8 cellular contexts compared by ENCODE assay signal in the genomic region with DNA sequence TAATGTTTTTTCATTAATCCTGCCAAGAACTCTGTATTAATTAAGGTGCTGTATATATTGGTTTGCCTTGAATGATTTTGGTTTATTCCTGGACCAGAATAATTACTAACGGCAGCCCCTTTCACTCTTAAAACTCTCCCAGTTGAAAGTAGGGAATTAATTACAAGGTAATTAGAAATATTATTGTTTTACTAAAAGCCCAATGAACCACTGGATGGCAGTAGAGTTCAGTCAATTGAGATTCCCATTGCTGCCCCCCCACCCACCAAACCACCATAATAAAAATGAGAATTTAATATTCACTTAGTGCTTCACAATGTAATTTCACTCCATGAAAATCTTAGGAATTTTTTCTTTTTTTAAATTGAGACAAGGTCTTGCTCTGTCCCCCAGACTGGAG. TPM values are rescaled to one million over a fixed set of nuclear protein-coding genes. Genes with fewer than 3 reads are reported as not detected.
A peak's percentile ranks its signal among the peaks of the same experiment; 100 is the strongest.
DNase-seq lines count a peak whose midpoint lies in the region; ATAC-seq and TF ChIP-seq lines count a peak whose summit lies in the region.

No MANE protein-coding gene starts in this region.

- TF ChIP-seq POLR2A in spleen (IDR thresholded peaks at IDR 0.05) = no peak

- no peaks in the 10 kb centered on the region for H3K4me1 Mint-ChIP-seq in CD4-positive, alpha-beta T cell (ENCODE audit: low read depth)

- no peaks in the 10 kb centered on the region for H3K9me3 Mint-ChIP-seq in CD4-positive, alpha-beta T cell

- POLR2A ChIA-PET in CD4-positive, alpha-beta T cell (lab: Charles Lee) = interaction anchor here (0.9 kb wide), 1 partner anchor 154 kb away, joined by 3 read pairs; no protein-coding TSS in a partner anchor
- POLR2A ChIA-PET in HEK293T (lab: Yijun Ruan, JAX) = no interaction called here

- peaks cover 0 to 7% (median 0%) of the 10 kb centered on the region in 6 donors for H3K4me1 ChIP-seq in spleen

- CTCF ChIA-PET in CD4-positive, alpha-beta T cell (lab: Charles Lee) = interaction anchor here (0.7 to 1.7 kb wide), 2 partner anchors 9 to 147 kb away, joined by 4 to 5 read pairs; no protein-coding TSS in a partner anchor
- CTCF ChIA-PET in HEK293T (lab: Yijun Ruan, JAX) = interaction anchor here (1.3 kb wide), 1 partner anchor 12 kb away, joined by 4 read pairs; no protein-coding TSS in a partner anchor

- H3K9me3 ChIP-seq in CD4-positive, alpha-beta T cell (ENCODE audit: control insufficient read depth, low read length) = no peaks in the 10 kb centered on the region
- no peaks in the 10 kb centered on the region for H3K9me3 ChIP-seq in spleen

- H3K27ac ChIP-seq in CD4-positive, alpha-beta T cell (ENCODE audit: low read depth, low read length) = no peak overlapping the region
- H3K27ac ChIP-seq in spleen = no peak overlapping the region

- intact Hi-C loops in CD4-positive, alpha-beta T cell (cut with DNase I, micrococcal nuclease) = loop anchor here (1.0 to 10.0 kb wide), 8 partner anchors 52 to 1036 kb away; partner anchors contain the start of genes KBTBD6 (in 1 of the 2) and KBTBD7 (in 1 of the 2)
- intact Hi-C loops in spleen (cut with DNase I; ENCODE audit: low total_unique reads) = loop anchor here (5.0 to 10.0 kb wide), 2 partner anchors 50 to 147 kb away; no protein-coding TSS in a partner anchor

- H3K36me3 Mint-ChIP-seq in CD4-positive, alpha-beta T cell (ENCODE audit: low read depth) = peaks cover 77% of the 10 kb centered on the region

- H3K36me3 ChIP-seq in spleen = peaks cover 0 to 99% (median 76%) of the 10 kb centered on the region in 6 donors

- H3K27me3 ChIP-seq in CD4-positive, alpha-beta T cell (ENCODE audit: control insufficient read depth, insufficient read depth, low read length) = no peaks in the 10 kb centered on the region
- no peaks in the 10 kb centered on the region for H3K27me3 ChIP-seq in spleen (replicated peaks in 1 of 7)

- H3K4me3 ChIP-seq in spleen = no peak overlapping the region

- ATAC-seq in CD4-positive, alpha-beta T cell (ENCODE audit: poor library complexity) = peak; percentile 49
- ATAC-seq in GM21529 (IDR thresholded peaks at IDR 0.05; ENCODE audit: unreplicated experiment) (no peak), GM18502 (IDR thresholded peaks at IDR 0.05; ENCODE audit: poor library complexity, unreplicated experiment) (no peak)

- DNase-seq in CD4-positive, alpha-beta T cell = peak in 9 of 10 experiments; percentile 3 to 38 (median 17)
- DNase-seq in HEK293T (ENCODE audit: extremely low spot score) = peak; percentile 35
- peak; percentile 49 to 63 for DNase-seq in activated CD4-positive, alpha-beta T cell treated with anti-CD3 and anti-CD28 coated beads for 4 hours
- peak; percentile 33 for DNase-seq in glomerular visceral epithelial cell (ENCODE audit: extremely low spot score)
- DNase-seq in spleen = no peak
- no peak for DNase-seq in ureter (ENCODE audit: low spot score)

- no peak overlapping the region for H3K27ac Mint-ChIP-seq in CD4-positive, alpha-beta T cell

- TF ChIP-seq CTCF in CD4-positive, alpha-beta T cell (IDR thresholded peaks at IDR 0.05) = peak; percentile 53
- peak in 8 of 11 experiments; percentile 27 to 65 (median 52) for TF ChIP-seq CTCF in spleen (IDR thresholded peaks at IDR 0.05 in 8 of 11, conservative IDR thresholded peaks at IDR 0.05 in 3 of 11)

- H3K4me3 Mint-ChIP-seq in CD4-positive, alpha-beta T cell = no peak overlapping the region

- 37 to 67% (median 52%) methylated on average over 1 of the region's 1 CpG for WGBS in spleen, 5 donors

- no peaks in the 10 kb centered on the region for H3K27me3 Mint-ChIP-seq in CD4-positive, alpha-beta T cell

TF ChIP-seq in HEK293T, 16 proteins besides CTCF, POLR2A, EP300 and RAD21:
- TF ChIP-seq ARNT (IDR thresholded peaks at IDR 0.05) (no peak), FOXM1 (IDR thresholded peaks at IDR 0.05; ENCODE audit: borderline replicate concordance) (no peak), L3MBTL2 (conservative IDR thresholded peaks at IDR 0.05) (no peak), SUZ12 (IDR thresholded peaks at IDR 0.05) (no peak), SP1 (IDR thresholded peaks at IDR 0.05) (no peak)

RNA-seq across cellular contexts. Expression of gene WBP4, which starts 13.7 kb away (rescaled TPM):
- 1 to 10 TPM; 6.9 to 7.4 TPM for total RNA-seq in CD4-positive, alpha-beta T cell
- total RNA-seq in spleen (1 to 10 TPM; 7.0 to 9.2 (median 8.0) TPM), ureter (11.3 TPM)
- 1 to 10 TPM; 7.9 to 9.1 (median 9.0) TPM for polyA plus RNA-seq in spleen

RNA-seq across cellular contexts. Expression of gene ELF1, which starts 55.9 kb away (rescaled TPM):
- total RNA-seq in CD4-positive, alpha-beta T cell = 100 to 1,000 TPM; 354 to 358 TPM
- total RNA-seq in spleen (100 to 1,000 TPM; 107 to 146 (median 124) TPM), ureter (124 TPM)
- 10 to 100 TPM; 18.0 to 33.7 (median 28.3) TPM for polyA plus RNA-seq in spleen

RNA-seq across cellular contexts. Expression of gene KBTBD6, which starts 57.6 kb away (rescaled TPM):
- 1 to 10 TPM; 6.8 to 7.2 TPM for total RNA-seq in CD4-positive, alpha-beta T cell
- 10 to 100 TPM in 1 of 7 donors, 1 to 10 TPM in 6; 5.0 to 10.0 (median 6.0) TPM for total RNA-seq in spleen
- polyA plus RNA-seq in spleen = 1 to 10 TPM; 2.4 to 3.8 (median 3.7) TPM
- total RNA-seq in ureter = 7.0 TPM

Comparison
In these comparisons a context has a peak if more than half of its experiments do, and no peak if none do; other contexts are left out.
1. DNase-seq: peak in CD4-positive, alpha-beta T cell (9 of 10), HEK293T (single experiment), activated CD4-positive, alpha-beta T cell treated with anti-CD3 and anti-CD28 coated beads for 4 hours (2 of 2) and glomerular visceral epithelial cell (single experiment); none in spleen (single experiment) and ureter (single experiment).